In genomic region chr5:43313035-43313853, GRCh38 we compare ENCODE assay signal across 8 cellular contexts. TPM values are rescaled to one million over a fixed set of nuclear protein-coding genes. Genes with fewer than 3 reads are reported as not detected.
DNase-seq lines count a peak whose midpoint lies in the region; ATAC-seq and TF ChIP-seq lines count a peak whose summit lies in the region.

Gene HMGCS1, minus strand, starts transcription at chr5:43313412. Its CDS starts 14,447 bp downstream, at chr5:43298965.

- H2AFZ ChIP-seq in smooth muscle cell (ENCODE audit: low read depth) = peak within 1 kb of the TSS; percentile 87

- peak within 1 kb of the TSS; percentile 89 for H3K4me3 ChIP-seq in smooth muscle cell

- H3K36me3 Mint-ChIP-seq in activated B cell treated with CpG ODN at 0.5 μM for 24 hours (ENCODE audit: low read depth) = peaks cover 38% of the 10 kb centered on the region

- DNase-seq in AG08395 (ENCODE audit: low spot score) (peak; percentile 99), NCI-H345 (lab: John Stamatoyannopoulos, UW) (peak; percentile 100), activated B cell treated with CpG ODN at 0.5 μM for 24 hours (peak; percentile 98), caudate nucleus (lab: John Stamatoyannopoulos, UW) (peak; percentile 89 to 100 (median 99)), iPS-NIHi7 (ENCODE audit: extremely low spot score) (peak; percentile 98), smooth muscle cell (lab: John Stamatoyannopoulos, UW; ENCODE audit: unreplicated experiment) (peak; percentile 92)

- no peaks in the 10 kb centered on the region for H3K9me3 ChIP-seq in smooth muscle cell (replicated peaks; ENCODE audit: low read depth)

- TF ChIP-seq CTCF in activated B cell treated with CpG ODN at 0.5 μM for 24 hours (IDR thresholded peaks at IDR 0.05) (no peak), smooth muscle cell (IDR thresholded peaks at IDR 0.05; ENCODE audit: borderline replicate concordance, insufficient read depth, poor library complexity, severe bottlenecking) (no peak)

- POLR2A ChIA-PET in activated B cell treated with CpG ODN at 0.5 μM for 24 hours (lab: Charles Lee) = interaction anchor here (0.5 to 4.3 kb wide), 27 partner anchors 9 to 1409 kb away, joined by 3 to 117 read pairs (median 6); partner anchors contain the start of genes C5orf34, NNT, RIMOC1 and TMEM267

- H3K27ac Mint-ChIP-seq in activated B cell treated with CpG ODN at 0.5 μM for 24 hours = peak within 1 kb of the TSS; percentile 95

- no peaks in the 10 kb centered on the region for H3K36me3 ChIP-seq in smooth muscle cell (ENCODE audit: low read depth)

- no peaks in the 10 kb centered on the region for H3K27me3 Mint-ChIP-seq in activated B cell treated with CpG ODN at 0.5 μM for 24 hours

- H3K4me2 ChIP-seq in smooth muscle cell = peak within 1 kb of the TSS; percentile 88

- 1% methylated on average over 62 of the region's 70 CpGs for WGBS in smooth muscle cell (ENCODE audit: low lambda C conversion rate)

- H3K9ac ChIP-seq in smooth muscle cell (ENCODE audit: low read depth) = peak within 1 kb of the TSS; percentile 95

- intact Hi-C loops in activated B cell treated with CpG ODN at 0.5 μM for 24 hours (cut with micrococcal nuclease) = loop anchor here (1.0 to 5.0 kb wide), 21 partner anchors 11 to 1443 kb away; partner anchors contain the start of genes ANXA2R, C5orf34, FBXO4 and NIM1K

- H3K27ac ChIP-seq in caudate nucleus (ENCODE audit: low read depth, low read length) = peak within 1 kb of the TSS; percentile 87
- peak within 1 kb of the TSS; percentile 99 for H3K27ac ChIP-seq in smooth muscle cell (ENCODE audit: low read depth)

- peaks cover 55% of the 10 kb centered on the region for H3K4me1 Mint-ChIP-seq in activated B cell treated with CpG ODN at 0.5 μM for 24 hours

- peaks cover 45% of the 10 kb centered on the region for H3K4me1 ChIP-seq in smooth muscle cell (ENCODE audit: low read depth)

- CTCF ChIA-PET in activated B cell treated with CpG ODN at 0.5 μM for 24 hours (lab: Charles Lee) = interaction anchor here (0.6 to 3.4 kb wide), 5 partner anchors 14 to 272 kb away, joined by 3 to 21 read pairs (median 6); partner anchors contain the start of gene TMEM267

- peak within 1 kb of the TSS; percentile 99 for H3K4me3 Mint-ChIP-seq in activated B cell treated with CpG ODN at 0.5 μM for 24 hours

- in situ Hi-C loops in GM18951 (cut with MboI; ENCODE audit: low sequenced_read_pairs, unreplicated experiment) = no loop called here

- no peaks in the 10 kb centered on the region for H3K27me3 ChIP-seq in smooth muscle cell (ENCODE audit: low read depth)

- ATAC-seq in HG03196 (IDR thresholded peaks at IDR 0.05; ENCODE audit: unreplicated experiment) (peak; percentile 93), activated B cell treated with CpG ODN at 0.5 μM for 24 hours (ENCODE audit: low read depth) (peak; percentile 86)

- TF ChIP-seq POLR2A in GM18951 (IDR thresholded peaks at IDR 0.05; ENCODE audit: extremely low read depth, insufficient read depth, insufficient read length) = peak; percentile 97

- peaks cover 49% of the 10 kb centered on the region for H3K79me2 ChIP-seq in smooth muscle cell (ENCODE audit: low read depth)

- peaks cover 7% of the 10 kb centered on the region for H3F3A ChIP-seq in smooth muscle cell (ENCODE audit: low read depth)

- peaks cover 49% of the 10 kb centered on the region for H4K20me1 ChIP-seq in smooth muscle cell (ENCODE audit: low read depth)

- H3K9me3 Mint-ChIP-seq in activated B cell treated with CpG ODN at 0.5 μM for 24 hours = peaks cover 4% of the 10 kb centered on the region

RNA-seq across cellular contexts. Expression of gene HMGCS1, which starts in this region (rescaled TPM):
- total RNA-seq in activated B cell treated with CpG ODN at 0.5 μM for 24 hours (133 and 160 TPM in 2 replicates), smooth muscle cell (94.0 and 147 TPM in 2 replicates)
- 40.0 and 51.8 TPM in 2 replicates for polyA plus RNA-seq in smooth muscle cell

Comparison
In these comparisons a context has a peak if more than half of its experiments do, and no peak if none do; other contexts are left out.
1. Peak in every context shown above with its lines: DNase-seq, ATAC-seq, H3K4me3 ChIP-seq and H3K27ac ChIP-seq.